8 cellular contexts compared by ENCODE assay signal in genomic region chr11:67276821-67277230, GRCh38. TPM values are rescaled to one million over a fixed set of nuclear protein-coding genes. Genes with fewer than 3 reads are reported as not detected.
DNase-seq lines count a peak whose midpoint lies in the region; ATAC-seq and TF ChIP-seq lines count a peak whose summit lies in the region.

No MANE protein-coding gene starts in this region.

- H3K36me3 Mint-ChIP-seq in dendritic cell treated with granulocyte-macrophage colony-stimulating factor and Interleukin-4, amounts not matched to agents 40 ng/mL and 50 ng/mL, for 4 days (ENCODE audit: low read depth), result peaks cover 100% of the 10 kb centered on the region
- H3K36me3 Mint-ChIP-seq in natural killer cell, result no peaks in the 10 kb centered on the region

- H3K27ac Mint-ChIP-seq in dendritic cell treated with granulocyte-macrophage colony-stimulating factor and Interleukin-4, amounts not matched to agents 40 ng/mL and 50 ng/mL, for 4 days, result peak overlapping the region; percentile 98
- peak overlapping the region; percentile 96 to 97 for H3K27ac Mint-ChIP-seq in natural killer cell

- H3K9me3 Mint-ChIP-seq in dendritic cell treated with granulocyte-macrophage colony-stimulating factor and Interleukin-4, amounts not matched to agents 40 ng/mL and 50 ng/mL, for 4 days, result peaks cover 8% of the 10 kb centered on the region
- H3K9me3 Mint-ChIP-seq in natural killer cell, result no peaks in the 10 kb centered on the region

- no peaks in the 10 kb centered on the region for H3K9me3 ChIP-seq in SK-N-MC (ENCODE audit: low read depth, low read length)

- peak; percentile 57 for DNase-seq in GM03348 (ENCODE audit: low spot score)
- no peak for DNase-seq in SK-N-MC (ENCODE audit: low read depth, low spot score)
- DNase-seq in natural killer cell, result no peak
- no peak for DNase-seq in NCI-H524 (lab: John Stamatoyannopoulos, UW)
- no peak for DNase-seq in HuH-7 (ENCODE audit: low spot score)
- no peak for DNase-seq in H4 (ENCODE audit: low spot score)

- intact Hi-C loops in dendritic cell treated with granulocyte-macrophage colony-stimulating factor and Interleukin-4, amounts not matched to agents 40 ng/mL and 50 ng/mL, for 4 days (cut with micrococcal nuclease), result loop anchor here (1.0 kb wide), 2 partner anchors 9 to 11 kb away; no protein-coding TSS in a partner anchor
- intact Hi-C loops in natural killer cell (cut with micrococcal nuclease), result loop anchor here (1.0 kb wide), 3 partner anchors 9 to 40 kb away; no protein-coding TSS in a partner anchor

- H3K4me3 ChIP-seq in SK-N-MC, result peak overlapping the region; percentile 76

- ATAC-seq in HG02798 (IDR thresholded peaks at IDR 0.05; ENCODE audit: poor library complexity, unreplicated experiment) (peak; percentile 18), natural killer cell (peak; percentile 27 to 57 (median 32))

- H3K27ac ChIP-seq in SK-N-MC, result peak overlapping the region; percentile 98

- peak; percentile 22 for TF ChIP-seq CTCF in natural killer cell (IDR thresholded peaks at IDR 0.05)

- peaks cover 34% of the 10 kb centered on the region for H3K36me3 ChIP-seq in SK-N-MC (ENCODE audit: insufficient read depth, low read length)

- peaks cover 100% of the 10 kb centered on the region for H3K4me1 Mint-ChIP-seq in dendritic cell treated with granulocyte-macrophage colony-stimulating factor and Interleukin-4, amounts not matched to agents 40 ng/mL and 50 ng/mL, for 4 days (ENCODE audit: low read depth)
- H3K4me1 Mint-ChIP-seq in natural killer cell, result peaks cover 63 to 67% of the 10 kb centered on the region in 2 donors

- H3K4me3 Mint-ChIP-seq in dendritic cell treated with granulocyte-macrophage colony-stimulating factor and Interleukin-4, amounts not matched to agents 40 ng/mL and 50 ng/mL, for 4 days, result peak overlapping the region; percentile 72
- peak overlapping the region; percentile 80 for H3K4me3 Mint-ChIP-seq in natural killer cell

- peak overlapping the region; percentile 81 for H3K9ac ChIP-seq in SK-N-MC (ENCODE audit: insufficient read length)

- no peaks in the 10 kb centered on the region for H3K27me3 Mint-ChIP-seq in dendritic cell treated with granulocyte-macrophage colony-stimulating factor and Interleukin-4, amounts not matched to agents 40 ng/mL and 50 ng/mL, for 4 days
- H3K27me3 Mint-ChIP-seq in natural killer cell (ENCODE audit: low read depth in 2 of 2), result no peaks in the 10 kb centered on the region

RNA-seq across cellular contexts. Expression of gene GRK2, which starts 10.6 kb away (rescaled TPM):
- total RNA-seq in natural killer cell, result 100 to 1,000 TPM; 390 to 482 (median 441) TPM
- 15.2 and 16.3 TPM in 2 replicates for total RNA-seq in H4 (2014; rRNA removed; shearing (Covaris generic))

RNA-seq across cellular contexts. Expression of gene ANKRD13D, which starts 12.3 kb away (rescaled TPM):
- total RNA-seq in natural killer cell, result 100 to 1,000 TPM; 212 to 316 (median 231) TPM
- total RNA-seq in H4 (2014; rRNA removed; shearing (Covaris generic)), result 5.6 and 6.1 TPM in 2 replicates

RNA-seq across cellular contexts. Expression of gene SSH3, which starts 26.5 kb away (rescaled TPM):
- 10 to 100 TPM; 34.3 to 42.7 (median 38.1) TPM for total RNA-seq in natural killer cell
- total RNA-seq in H4 (2014; rRNA removed; shearing (Covaris generic)), result 6.5 and 8.5 TPM in 2 replicates

Comparison
In these comparisons a context has a peak if more than half of its experiments do, and no peak if none do; other contexts are left out.
1. RNA of gene GRK2, which starts 10.6 kb away (total RNA-seq): 390 to 482 TPM in natural killer cell; 15.2 to 16.3 TPM in H4; every median in the first group is over 10 times any median in the second.
2. RNA of gene ANKRD13D, which starts 12.3 kb away (total RNA-seq): 212 to 316 TPM in natural killer cell; 5.6 to 6.1 TPM in H4; every median in the first group is over 10 times any median in the second.